ENCODE assay signal across 8 cellular contexts in the genomic region with DNA sequence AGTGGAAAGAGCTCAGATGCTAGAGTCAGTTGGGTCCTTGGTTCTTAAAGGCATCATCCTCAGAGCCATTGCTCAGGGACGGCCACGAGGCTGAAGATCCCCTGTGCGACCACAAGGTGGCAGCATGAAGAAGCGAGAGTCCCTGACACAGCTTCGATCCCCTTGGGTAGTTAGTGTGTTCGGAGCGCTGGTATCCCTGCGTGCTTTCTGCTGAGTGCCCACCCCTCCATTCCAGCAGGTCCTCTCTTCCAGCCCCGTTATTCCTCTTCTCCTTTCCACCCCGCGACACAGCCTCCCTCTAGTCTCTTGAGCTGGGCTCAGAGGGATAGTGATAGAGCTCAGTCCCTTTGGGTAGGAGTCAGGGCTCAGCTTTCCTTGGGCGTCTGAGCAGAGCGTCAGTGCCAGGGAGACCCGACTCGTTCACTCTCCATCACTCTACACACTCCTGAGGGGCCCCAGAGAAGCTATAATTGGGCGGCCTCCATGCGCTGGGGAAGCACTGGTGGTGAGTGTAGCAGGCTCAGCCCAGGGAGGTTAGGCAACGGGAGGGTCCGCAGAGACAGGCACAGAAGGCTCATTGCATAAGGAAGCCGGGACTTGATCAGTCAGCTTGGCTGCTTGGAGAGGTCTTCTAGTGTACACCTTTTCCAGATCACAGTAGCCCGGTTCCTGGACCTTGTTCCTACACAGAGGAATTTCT. TPM values are rescaled to one million over a fixed set of nuclear protein-coding genes. Genes with fewer than 3 reads are reported as not detected.
DNase-seq lines count a peak whose midpoint lies in the region; ATAC-seq and TF ChIP-seq lines count a peak whose summit lies in the region.

A gene with protein sequence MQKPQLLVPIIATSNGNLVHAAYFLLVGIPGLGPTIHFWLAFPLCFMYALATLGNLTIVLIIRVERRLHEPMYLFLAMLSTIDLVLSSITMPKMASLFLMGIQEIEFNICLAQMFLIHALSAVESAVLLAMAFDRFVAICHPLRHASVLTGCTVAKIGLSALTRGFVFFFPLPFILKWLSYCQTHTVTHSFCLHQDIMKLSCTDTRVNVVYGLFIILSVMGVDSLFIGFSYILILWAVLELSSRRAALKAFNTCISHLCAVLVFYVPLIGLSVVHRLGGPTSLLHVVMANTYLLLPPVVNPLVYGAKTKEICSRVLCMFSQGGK (plus strand): TSS at position 516 of the 700 bp plus-strand sequence. CDS start 2,314 bp downstream, outside the sequence.

- in situ Hi-C loops in astrocyte of the spinal cord (cut with HindIII; ENCODE audit: low sequenced_read_pairs), result no loop called here

- H3K36me3 ChIP-seq in iPS DF 6.9 (ENCODE audit: control insufficient read depth, insufficient read depth, low read length) (no peaks in the 10 kb centered on the region), skeletal muscle tissue (ENCODE audit: control insufficient read depth in 3 of 3, insufficient read depth in 3 of 3, low read length in 3 of 3) (no peaks in the 10 kb centered on the region)

- peak; percentile 94 for TF ChIP-seq CTCF in astrocyte of the spinal cord (IDR thresholded peaks at IDR 0.05; ENCODE audit: low read depth, low read length)

- H3K9ac ChIP-seq in skeletal muscle tissue (ENCODE audit: low read depth in 1 of 3, low read length in 3 of 3), result peak within 1 kb of the TSS in 2 of 3 donors; percentile 44 to 47

- ATAC-seq in HG02938 (IDR thresholded peaks at IDR 0.05; ENCODE audit: unreplicated experiment), result peak; percentile 95

- H3K4me3 ChIP-seq in astrocyte of the spinal cord (ENCODE audit: low read depth, low read length), result no peak within 1 kb of the TSS
- no peak within 1 kb of the TSS for H3K4me3 ChIP-seq in iPS DF 6.9 (ENCODE audit: low read length)
- H3K4me3 ChIP-seq in skeletal muscle tissue (ENCODE audit: low read length in 3 of 3), result peak within 1 kb of the TSS; percentile 48 to 73 (median 68)

- no peaks in the 10 kb centered on the region for H3K9me3 ChIP-seq in iPS DF 6.9 (ENCODE audit: control insufficient read depth, insufficient read depth, low read length)
- H3K9me3 ChIP-seq in skeletal muscle tissue (ENCODE audit: control insufficient read depth in 3 of 3, low read length in 3 of 3), result no peaks in the 10 kb centered on the region

- H3K27ac ChIP-seq in iPS DF 6.9 (ENCODE audit: low read length), result no peak within 1 kb of the TSS
- H3K27ac ChIP-seq in skeletal muscle tissue (ENCODE audit: low read depth, low read length), result no peak within 1 kb of the TSS

- no CpG with 5 or more reads among the region's 21 CpGs for WGBS in iPS DF 6.9 (ENCODE audit: insufficient coverage, insufficient read length)

- H3K27me3 ChIP-seq in iPS DF 6.9 (ENCODE audit: control insufficient read depth, insufficient read depth, low read length) (no peaks in the 10 kb centered on the region), skeletal muscle tissue (ENCODE audit: control insufficient read depth in 3 of 3, insufficient read depth in 3 of 3, low read length in 3 of 3) (no peaks in the 10 kb centered on the region)

- peak; percentile 19 for DNase-seq in NK-92 treated with Interleukin-12 subunit alpha and Interleukin-12 subunit beta, amount 100 ng/mL, for 24 hours (lab: John Stamatoyannopoulos, UW)
- DNase-seq in NK-92 (lab: John Stamatoyannopoulos, UW; ENCODE audit: unreplicated experiment) (no peak), NCI-H146 (lab: John Stamatoyannopoulos, UW) (peak; percentile 88), T-helper 22 cell (ENCODE audit: low read depth) (peak; percentile 4), astrocyte of the spinal cord (ENCODE audit: low read depth, low spot score) (peak; percentile 63), iPS DF 6.9 (ENCODE audit: low read depth, low spot score) (peak; percentile 88)

- H3K4me1 ChIP-seq in iPS DF 6.9 (ENCODE audit: control insufficient read depth, insufficient read depth, low read length) (no peaks in the 10 kb centered on the region), skeletal muscle tissue (ENCODE audit: control insufficient read depth in 3 of 3, insufficient read depth in 3 of 3, low read length in 3 of 3) (peaks cover 0 to 5% (median 3%) of the 10 kb centered on the region in 3 donors)

RNA-seq across cellular contexts. Expression of the gene that starts here (rescaled TPM):
- not detected for total RNA-seq in skeletal muscle tissue

Comparison
In these comparisons a context has a peak if more than half of its experiments do, and no peak if none do; other contexts are left out.
1. H3K4me3 ChIP-seq: peak in skeletal muscle tissue (3 of 3); none in astrocyte of the spinal cord (single experiment) and iPS DF 6.9 (single experiment).